8 cellular contexts compared by ENCODE assay signal in genomic region chr19:5691930-5692784, GRCh38. TPM values are rescaled to one million over a fixed set of nuclear protein-coding genes. Genes with fewer than 3 reads are reported as not detected.
DNase-seq lines count a peak whose midpoint lies in the region; ATAC-seq and TF ChIP-seq lines count a peak whose summit lies in the region.

No MANE protein-coding gene starts in this region.

- H4K8ac ChIP-seq in mesendoderm (ENCODE audit: low read depth, low read length), result no peak overlapping the region

- DNase-seq in HFF-Myc (ENCODE audit: extremely low read depth, low read depth) (no peak), adipocyte (ENCODE audit: low read depth) (peak; percentile 11), mesendoderm (no peak), cerebellar nuclear complex (lab: John Stamatoyannopoulos, UW) (no peak), NCI-H1105 treated with DMSO at 0.1 percent for 48 hours (lab: John Stamatoyannopoulos, UW) (no peak)

- no peak for TF ChIP-seq CTCF in HFF-Myc (IDR thresholded peaks at IDR 0.05; ENCODE audit: low read depth, low read length, missing control alignments)

- no peak overlapping the region for H3K18ac ChIP-seq in mesendoderm (ENCODE audit: low read length)

- no peak overlapping the region for H2BK120ac ChIP-seq in mesendoderm (ENCODE audit: low read depth, low read length)

- WGBS in mesendoderm (ENCODE audit: extremely low coverage, insufficient coverage, low lambda C conversion rate), result no CpG with 5 or more reads among the region's 38 CpGs

- no peak overlapping the region for H3K4ac ChIP-seq in mesendoderm (ENCODE audit: low read depth, low read length)

- H2BK5ac ChIP-seq in mesendoderm (ENCODE audit: low read length), result no peak overlapping the region

- no peak overlapping the region for H2AFZ ChIP-seq in ACC112 (ENCODE audit: low read length, unreplicated experiment)

- H2AK5ac ChIP-seq in mesendoderm (ENCODE audit: low read length), result no peak overlapping the region

- H4K5ac ChIP-seq in mesendoderm (ENCODE audit: low read length), result no peak overlapping the region

- no peak overlapping the region for H2BK15ac ChIP-seq in mesendoderm (replicated peaks; ENCODE audit: low read depth)

- ATAC-seq in GM19351 (IDR thresholded peaks at IDR 0.05; ENCODE audit: unreplicated experiment) (no peak), HG02840 (IDR thresholded peaks at IDR 0.05; ENCODE audit: low FRiP score, unreplicated experiment) (no peak)

- H3K36me3 ChIP-seq in ACC112 (ENCODE audit: insufficient read depth, low read length) (peaks cover 8% of the 10 kb centered on the region; the same call in 1 of the 2 replicates), adipocyte (ENCODE audit: control insufficient read depth, insufficient read depth, low read length, severe bottlenecking) (peaks cover 55% of the 10 kb centered on the region), mesendoderm (ENCODE audit: control insufficient read depth, insufficient read depth, low read length) (peaks cover 16% of the 10 kb centered on the region)

- H3K27ac ChIP-seq in ACC112 (ENCODE audit: low read depth, low read length) (no peak overlapping the region; the same call in 1 of the 2 replicates), mesendoderm (ENCODE audit: low read depth, low read length) (no peak overlapping the region)

- peak overlapping the region; percentile 100 for H3K56ac ChIP-seq in mesendoderm (ENCODE audit: low read length)

- H3K27me3 ChIP-seq in ACC112 (ENCODE audit: insufficient read depth, low read length), result no peaks in the 10 kb centered on the region
- no peaks in the 10 kb centered on the region for H3K27me3 ChIP-seq in adipocyte (replicated peaks; ENCODE audit: control insufficient read depth, insufficient read depth, low read length)
- no peaks in the 10 kb centered on the region for H3K27me3 ChIP-seq in mesendoderm (ENCODE audit: insufficient read depth, low read length, poor library complexity)

- peaks cover 12% of the 10 kb centered on the region for H3K79me1 ChIP-seq in mesendoderm (ENCODE audit: low read length)

- H3K9ac ChIP-seq in adipocyte (ENCODE audit: low read length), result peak overlapping the region; percentile 98
- H3K9ac ChIP-seq in mesendoderm (ENCODE audit: low read length), result peak overlapping the region; percentile 99

- H3K79me2 ChIP-seq in ACC112 (ENCODE audit: control insufficient read depth, insufficient read depth, low read length, unreplicated experiment) (peaks cover 51% of the 10 kb centered on the region), mesendoderm (ENCODE audit: control insufficient read depth, insufficient read depth, low read length) (peaks cover 37% of the 10 kb centered on the region)

- H3K4me2 ChIP-seq in mesendoderm (ENCODE audit: low read length), result peak overlapping the region; percentile 64

- H3K4me3 ChIP-seq in ACC112 (ENCODE audit: low read depth, low read length) (peak overlapping the region; percentile 90), HFF-Myc (replicated peaks; ENCODE audit: low read depth, low read length) (peak overlapping the region; percentile 75), adipocyte (ENCODE audit: low read length) (peak overlapping the region; percentile 99), mesendoderm (ENCODE audit: low read length) (no peak overlapping the region)

- H3K4me1 ChIP-seq in ACC112 (ENCODE audit: control insufficient read depth, insufficient read depth, low read length, unreplicated experiment) (peaks cover 5% of the 10 kb centered on the region), adipocyte (ENCODE audit: control insufficient read depth, insufficient read depth, low read length) (peaks cover 12% of the 10 kb centered on the region), mesendoderm (ENCODE audit: control insufficient read depth, low read depth, low read length) (no peaks in the 10 kb centered on the region)

- no peaks in the 10 kb centered on the region for H3K9me3 ChIP-seq in adipocyte (ENCODE audit: control insufficient read depth, low read length)

- peak overlapping the region; percentile 80 for H3K23ac ChIP-seq in mesendoderm (ENCODE audit: low read length)

RNA-seq across cellular contexts. Expression of gene RPL36, which starts 2.1 kb away (rescaled TPM):
- 1,911 TPM for polyA plus RNA-seq in mesendoderm (2013, experiment 1 of 2)
- polyA plus RNA-seq in mesendoderm (2013, experiment 2 of 2), result 1,926 TPM

RNA-seq across cellular contexts. Expression of gene HSD11B1L, which starts 11.3 kb away (rescaled TPM):
- 1.7 TPM for polyA plus RNA-seq in mesendoderm (2013, experiment 1 of 2)
- polyA plus RNA-seq in mesendoderm (2013, experiment 2 of 2), result 1.8 TPM

RNA-seq across cellular contexts. Expression of gene MICOS13, which starts 11.8 kb away (rescaled TPM):
- polyA plus RNA-seq in mesendoderm (2013, experiment 1 of 2), result 12.6 TPM
- polyA plus RNA-seq in mesendoderm (2013, experiment 2 of 2), result 13.5 TPM

RNA-seq across cellular contexts. Expression of gene LONP1, which starts 27.8 kb away (rescaled TPM):
- polyA plus RNA-seq in mesendoderm (2013, experiment 1 of 2), result 45.3 TPM
- 45.8 TPM for polyA plus RNA-seq in mesendoderm (2013, experiment 2 of 2)

RNA-seq across cellular contexts. Expression of gene CATSPERD, which starts 28.3 kb away (rescaled TPM):
- polyA plus RNA-seq in mesendoderm (2013, experiment 1 of 2), result 0.03 TPM
- polyA plus RNA-seq in mesendoderm (2013, experiment 2 of 2), result not detected
